35 cellular contexts compared by ENCODE assay signal in the genomic region with DNA sequence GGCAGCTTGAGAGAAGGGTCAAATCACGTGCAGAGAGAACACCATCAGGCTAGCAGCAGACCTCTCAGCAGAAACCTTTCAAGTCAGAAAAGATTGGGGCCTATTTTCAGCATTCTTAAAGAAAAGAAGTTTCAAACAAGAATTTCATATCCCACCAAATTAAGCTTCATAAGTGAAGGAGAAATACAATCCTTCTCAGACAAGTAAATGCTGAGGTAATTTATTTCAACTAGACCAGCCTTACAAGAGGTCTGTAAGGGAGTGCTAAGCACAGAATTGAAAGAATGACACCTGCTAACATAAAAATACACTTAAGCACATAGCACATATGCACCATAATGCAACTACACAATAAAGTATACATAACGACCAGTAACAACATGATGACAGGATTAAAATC.
"Had no signal": no experiment of that assay in that cellular context is flagged by ENCODE, and none has a peak within 500 bp of the region (broad histone marks: within the 10 kb centered on the region; RNA-seq: fewer than 3 reads in every experiment).

No MANE protein-coding gene starts in this region.

- H3K36me3 ChIP-seq: MG63 had no signal

- H3K4me3 ChIP-seq: MG63 had no signal

- H3K27me3 ChIP-seq: MG63 had no signal

- DNase-seq: Kasumi-1, MG63, MM.1S, MV-4-11, NCI-H1048, NCI-H1092, NCI-H1092 treated with DMSO at 0.1 percent for 48 hours, NCI-H1105, NCI-H1105 treated with DMSO at 0.1 percent for 48 hours, NCI-H1417, NCI-H1417 treated with DMSO at 0.1 percent for 48 hours, NCI-H1436, NCI-H1436 treated with DMSO at 0.1 percent for 48 hours, NCI-H146, NCI-H1694, NCI-H1694 treated with DMSO at 0.1 percent for 48 hours, NCI-H187, NCI-H187 treated with DMSO at 0.1 percent for 48 hours, NCI-H1930, NCI-H2029, NCI-H2029 treated with DMSO at 0.1 percent for 48 hours, NCI-H2081, NCI-H2081 treated with DMSO at 0.1 percent for 48 hours, NCI-H2107, NCI-H2171, NCI-H2171 treated with DMSO at 0.1 percent for 48 hours, NCI-H2227 treated with DMSO at 0.1 percent for 48 hours, NCI-H226, NCI-H345, NCI-H446, NCI-H446 treated with DMSO at 0.1 percent for 48 hours, NCI-H510A, NCI-H510A treated with DMSO at 0.1 percent for 48 hours, NCI-H524, NCI-H524 treated with DMSO at 0.1 percent for 48 hours had no signal
